Comparison of ENCODE assay signal across 12 cellular contexts in the genomic region with DNA sequence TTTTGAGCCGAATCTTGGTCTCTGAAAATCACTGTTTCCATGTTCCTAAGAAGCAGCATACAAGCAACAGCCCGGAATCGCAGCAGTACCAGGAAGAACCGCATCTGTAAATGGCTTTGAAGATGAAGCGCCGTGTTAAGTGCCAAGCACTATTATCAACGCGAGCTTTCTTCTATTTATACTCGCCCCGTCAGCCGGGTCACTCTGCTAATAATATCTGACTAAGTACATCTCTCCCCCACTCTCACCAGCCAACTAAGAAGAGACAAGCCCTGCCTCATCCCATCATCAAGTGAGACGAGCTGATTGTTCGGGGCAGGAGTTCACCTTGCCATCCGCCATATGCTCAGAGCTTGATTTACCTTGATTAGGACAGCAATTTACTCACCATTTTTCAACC.
"Had no signal": no experiment of that assay in that cellular context is flagged by ENCODE, and none has a peak within 500 bp of the region (broad histone marks: within the 10 kb centered on the region; RNA-seq: fewer than 3 reads in every experiment).

No MANE protein-coding gene starts in this region.

- H3K27me3 ChIP-seq: esophagus squamous epithelium, ovary, testis, upper lobe of left lung had no signal

- ATAC-seq: T-helper 17 cell had no signal

- DNase-seq: activated naive CD4-positive, alpha-beta T cell treated with anti-CD3 and anti-CD28 coated beads, Interleukin-2, amount 10 ng/mL, durations not matched to agents 7 days and 5 days; amniotic stem cell; cortex of kidney; effector CD4-positive, alpha-beta T cell; esophagus squamous epithelium; ovary; stimulated activated naive CD4-positive, alpha-beta T cell treated with Interleukin-2 at 50 U/mL for 16 hours; T-helper 17 cell; testis; upper lobe of left lung had no signal

- H3K4me1 ChIP-seq: esophagus squamous epithelium had no signal

- H3K4me3 ChIP-seq: esophagus squamous epithelium, lung, ovary, skin epidermis, testis, upper lobe of left lung had no signal

- H3K36me3 ChIP-seq: esophagus squamous epithelium, ovary, upper lobe of left lung had no signal

- H3K27ac ChIP-seq: esophagus squamous epithelium, ovary, skin epidermis, testis, upper lobe of left lung had no signal

- H3K9me3 ChIP-seq: esophagus squamous epithelium, ovary, testis, upper lobe of left lung had no signal
